Comparison of ENCODE assay signal across 10 cellular contexts in genomic region chr10:97726636-97727178, GRCh38. TPM values are rescaled to one million over a fixed set of nuclear protein-coding genes. Genes with fewer than 3 reads are reported as not detected.
DNase-seq lines count a peak whose midpoint lies in the region; ATAC-seq and TF ChIP-seq lines count a peak whose summit lies in the region.
"Had no signal": no experiment of that assay in that cellular context is flagged by ENCODE, and none has a peak within 500 bp of the region (broad histone marks: within the 10 kb centered on the region; RNA-seq: fewer than 3 reads in every experiment).

No MANE protein-coding gene starts in this region.

- no peak for TF ChIP-seq POLR2A in ovary (IDR thresholded peaks at IDR 0.05)

- TF ChIP-seq CTCF in fibroblast of pulmonary artery (IDR thresholded peaks at IDR 0.05; ENCODE audit: low read length, missing control alignments) (no peak), ovary (IDR thresholded peaks at IDR 0.05) (no peak)

- WGBS in ovary, 3 donors: 40 to 52% (median 49%) methylated on average over 8 of the region's 8 CpGs

- no peak for ATAC-seq in HG03097 (IDR thresholded peaks at IDR 0.05; ENCODE audit: low FRiP score, unreplicated experiment)
- no peak for ATAC-seq in activated CD4-positive, CD25-positive, alpha-beta regulatory T cell treated with anti-CD3 and anti-CD28 coated beads, Interleukin-2, amount 50 U/mL, for 24 hours

- H3K4me3 ChIP-seq in fibroblast of pulmonary artery (replicated peaks; ENCODE audit: low read depth, low read length): peak overlapping the region; percentile 21
- H3K4me3 ChIP-seq in ovary: peak overlapping the region; percentile 20

- H3K36me3 ChIP-seq in ovary: no peaks in the 10 kb centered on the region

- DNase-seq in DMS53 treated with DMSO at 0.1 percent for 48 hours (lab: John Stamatoyannopoulos, UW; ENCODE audit: unreplicated experiment) (peak; percentile 41), NCI-H69 (lab: John Stamatoyannopoulos, UW) (peak; percentile 70), fibroblast of pulmonary artery (ENCODE audit: low read depth) (peak; percentile 86), ovary (peak in 1 of 5 donors; percentile 23)
- DNase-seq in activated CD4-positive, CD25-positive, alpha-beta regulatory T cell (lab: John Stamatoyannopoulos, UW): no peak
- no peak for DNase-seq in activated CD4-positive, alpha-beta T cell treated with anti-CD3 and anti-CD28 coated beads for 4 hours
- DNase-seq: effector CD4-positive, alpha-beta T cell had no signal

- no peaks in the 10 kb centered on the region for H3K4me1 ChIP-seq in ovary (ENCODE audit: insufficient read depth)

- no peak overlapping the region for H3K27ac ChIP-seq in ovary

- TF ChIP-seq EP300 in ovary (IDR thresholded peaks at IDR 0.05): no peak

- intact Hi-C loops in ovary (cut with DNase I): no loop called here

- H3K9me3 ChIP-seq in ovary: no peaks in the 10 kb centered on the region

- no peaks in the 10 kb centered on the region for H3K27me3 ChIP-seq in ovary

RNA-seq across cellular contexts. Expression of gene ZFYVE27, which starts 10.2 kb away (rescaled TPM):
- total RNA-seq in ovary: 10 to 100 TPM; 20.8 to 30.1 (median 25.8) TPM
- polyA plus RNA-seq in ovary: 10 to 100 TPM; 14.4 to 23.5 TPM

RNA-seq across cellular contexts. Expression of gene MARVELD1, which starts 13.2 kb away (rescaled TPM):
- 10 to 100 TPM; 16.2 to 58.5 (median 40.2) TPM for total RNA-seq in ovary
- polyA plus RNA-seq in ovary: 10 to 100 TPM; 31.0 to 55.4 TPM

RNA-seq across cellular contexts. Expression of gene AVPI1, which starts 39.7 kb away (rescaled TPM):
- total RNA-seq in ovary: 100 to 1,000 TPM in 2 of 7 donors, 10 to 100 TPM in 5; 12.0 to 139 (median 31.8) TPM
- polyA plus RNA-seq in ovary: 10 to 100 TPM; 18.2 to 20.8 TPM

RNA-seq across cellular contexts. Expression of gene SFRP5, which starts 45.1 kb away (rescaled TPM):
- 1 to 10 TPM in 1 of 7 donors, under 1 TPM in 4, not detected in 2; 0.18 to 3.0 (median 0.41) TPM for total RNA-seq in ovary
- under 1 TPM; 0.28 to 0.48 TPM for polyA plus RNA-seq in ovary
- total RNA-seq: T-helper 2 cell treated with Interferon-gamma antibody and Interleukin-4, amounts not matched to agents 100 ng/mL and 5 ng/mL, for 36 hours had no signal

Comparison
In these comparisons a context has a peak if more than half of its experiments do, and no peak if none do; other contexts are left out.
1. DNase-seq: peak in DMS53 treated with DMSO at 0.1 percent for 48 hours (single experiment), NCI-H69 (single experiment) and fibroblast of pulmonary artery (single experiment); none in activated CD4-positive, CD25-positive, alpha-beta regulatory T cell (0 of 4) and activated CD4-positive, alpha-beta T cell treated with anti-CD3 and anti-CD28 coated beads for 4 hours (0 of 2).